In the genomic region with DNA sequence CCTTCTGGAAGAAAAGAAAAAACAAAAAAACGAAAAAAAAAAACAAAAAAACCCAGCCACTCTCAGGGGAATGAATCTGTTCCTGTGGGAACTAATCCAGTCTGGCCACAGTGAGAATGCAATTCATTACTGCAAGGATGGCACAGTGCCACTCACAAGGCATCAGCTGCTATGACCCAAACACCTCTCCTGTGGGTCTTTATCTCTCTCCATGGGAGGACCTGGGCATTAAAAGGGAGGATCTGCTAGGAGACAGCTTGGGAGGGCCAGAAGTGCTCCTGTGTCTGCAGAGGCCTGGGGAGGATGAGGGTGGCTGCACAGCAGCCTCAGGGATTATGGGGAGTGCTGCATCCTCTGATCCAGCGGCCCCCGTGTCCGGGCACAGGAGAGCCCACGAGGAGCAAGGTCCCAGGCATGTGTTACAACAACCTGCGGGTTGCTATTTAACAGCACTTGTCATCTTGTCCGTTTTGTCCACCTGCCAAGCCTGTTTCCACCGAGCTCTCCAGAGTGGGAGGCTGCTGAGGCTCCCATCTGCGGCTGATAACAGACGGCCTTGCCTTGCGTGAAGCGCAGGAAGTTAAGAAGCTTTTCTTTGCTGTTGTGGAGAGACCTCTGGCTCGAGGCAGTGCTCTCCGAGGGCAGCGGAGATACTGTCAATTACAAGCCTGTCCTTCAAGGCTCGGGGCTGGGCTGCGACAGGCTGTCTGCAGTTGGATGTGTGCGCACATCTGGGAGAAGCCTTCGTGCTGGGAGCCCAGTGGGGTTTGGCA, we compare ENCODE assay signal across 23 cellular contexts.
DNase-seq lines count a peak whose midpoint lies in the region; ATAC-seq, FAIRE-seq and TF ChIP-seq lines count a peak whose summit lies in the region.
"Had no signal": no experiment of that assay in that cellular context is flagged by ENCODE, and none has a peak within 500 bp of the region (broad histone marks: within the 10 kb centered on the region; RNA-seq: fewer than 3 reads in every experiment).

No MANE protein-coding gene starts in this region.

- DNase-seq in HepG2 (ENCODE audit: low spot score) (no peak), right lobe of liver (no peak), NCI-H69 (lab: John Stamatoyannopoulos, UW) (peak; percentile 50), heart left ventricle (peak in 3 of 5 donors; percentile 26 to 76 (median 62)), GM13976 (ENCODE audit: low spot score) (no peak), Caco-2 (no peak)
- DNase-seq in stimulated activated CD4-positive, alpha-beta T cell treated with anti-CD3 and anti-CD28 coated beads, Interleukin-15, amount 100 ng/mL, for 24 hours, result no peak
- DNase-seq: activated CD4-positive, alpha-beta T cell treated with anti-CD3 and anti-CD28 coated beads for 48 hours; activated CD8-positive, alpha-beta memory T cell treated with anti-CD3 and anti-CD28 coated beads, Interleukin-2, amount 50 U/mL, for 4 hours; activated gamma-delta T cell treated with Interleukin-2 at 50 U/mL for 16 hours; CD8-positive, alpha-beta memory T cell; cerebellar nuclear complex; EL; head of caudate nucleus; KBM-7; mammary epithelial cell; MV-4-11; SJCRH30; small intestine; stimulated activated CD4-positive, alpha-beta T cell treated with anti-CD3 and anti-CD28 coated beads, Interleukin-4, amount 100 ng/mL, for 24 hours had no signal

- TF ChIP-seq CTCF in HepG2 (CRISPR knock-in tag; IDR thresholded peaks at IDR 0.05), result no peak
- TF ChIP-seq CTCF in right lobe of liver (IDR thresholded peaks at IDR 0.05), result no peak
- no peak for TF ChIP-seq CTCF in heart left ventricle (IDR thresholded peaks at IDR 0.05)
- no peak for TF ChIP-seq CTCF in GM13976 (IDR thresholded peaks at IDR 0.05; ENCODE audit: borderline replicate concordance, control extremely low read depth, extremely low read depth, insufficient read depth, missing control alignments)
- TF ChIP-seq CTCF in Caco-2 (IDR thresholded peaks at IDR 0.05; ENCODE audit: insufficient read depth in 1 of 2, low read depth in 1 of 2, low read length in 1 of 2, severe bottlenecking in 1 of 2, unreplicated experiment in 1 of 2), result no peak

- TF ChIP-seq EP300 in HepG2 (IDR thresholded peaks at IDR 0.05; ENCODE audit: low read depth in 2 of 2, low read length in 2 of 2) (no peak), HepG2 (CRISPR knock-in tag; IDR thresholded peaks at IDR 0.05; ENCODE audit: borderline replicate concordance) (no peak)

- H3K4me3 Mint-ChIP-seq in Caco-2 (ENCODE audit: unreplicated experiment), result no peak overlapping the region
- H3K4me3 Mint-ChIP-seq: CD8-positive, alpha-beta memory T cell had no signal

- no peak overlapping the region for H3K4me2 ChIP-seq in HepG2 (ENCODE audit: low read depth, low read length)

- H3K27me3 ChIP-seq in HepG2 (ENCODE audit: control insufficient read depth in 1 of 2, insufficient read depth in 2 of 2, low read length in 2 of 2) (peaks cover 2 to 16% of the 10 kb centered on the region in 2 experiments; a peak in 4 of 5 replicates), right lobe of liver (no peaks in the 10 kb centered on the region), heart left ventricle (no peaks in the 10 kb centered on the region), Caco-2 (replicated peaks; ENCODE audit: control insufficient read depth, insufficient read depth, low read length) (no peaks in the 10 kb centered on the region)
- H3K27me3 ChIP-seq: SJCRH30 had no signal

- H3K4me3 ChIP-seq in HepG2 (replicated peaks in 1 of 3; ENCODE audit: insufficient read depth in 1 of 3, low read depth in 2 of 3, low read length in 3 of 3) (no peak overlapping the region), right lobe of liver (no peak overlapping the region), heart left ventricle (no peak overlapping the region), Caco-2 (ENCODE audit: low read depth, low read length) (no peak overlapping the region)
- H3K4me3 ChIP-seq: SJCRH30 had no signal

- no peaks in the 10 kb centered on the region for H3K27me3 Mint-ChIP-seq in Caco-2 (ENCODE audit: insufficient read depth, unreplicated experiment)

- ATAC-seq in HepG2 (no peak), right lobe of liver (no peak), heart left ventricle (peak; percentile 38 to 80 (median 57)), GM21529 (IDR thresholded peaks at IDR 0.05; ENCODE audit: unreplicated experiment) (no peak)

- TF ChIP-seq RAD21 in HepG2 (CRISPR knock-in tag; IDR thresholded peaks at IDR 0.05), result no peak

- POLR2A ChIA-PET in HepG2 (lab: Yijun Ruan, JAX) (no interaction called here), Caco-2 (lab: Charles Lee) (no interaction called here)

- BruUV-seq in HepG2 (replicated peaks; lab: Mats Ljungman, UMichigan) (no TSS peak), Caco-2 (replicated peaks; lab: Mats Ljungman, UMichigan) (no TSS peak)

- 5% methylated on average over 14 of the region's 19 CpGs for WGBS in HepG2 (ENCODE audit: low lambda C conversion rate)
- WGBS in right lobe of liver (ENCODE audit: insufficient coverage, low coverage, low lambda C conversion rate, missing lambda C conversion rate), result 53% methylated on average over 10 of the region's 19 CpGs
- WGBS in heart left ventricle, 4 donors, result 22 to 34% (median 29%) methylated on average over 15 to 19 of the region's 19 CpGs

- no peak overlapping the region for H3K27ac Mint-ChIP-seq in Caco-2 (ENCODE audit: unreplicated experiment)

- no peaks in the 10 kb centered on the region for H3K36me3 Mint-ChIP-seq in Caco-2 (ENCODE audit: insufficient read depth, unreplicated experiment)
- H3K36me3 Mint-ChIP-seq: CD8-positive, alpha-beta memory T cell had no signal

- H4K20me1 ChIP-seq in HepG2 (ENCODE audit: insufficient read depth, low read length), result no peaks in the 10 kb centered on the region

- no peaks in the 10 kb centered on the region for H3K9me3 ChIP-seq in HepG2 (ENCODE audit: low read length)
- no peaks in the 10 kb centered on the region for H3K9me3 ChIP-seq in right lobe of liver
- H3K9me3 ChIP-seq in heart left ventricle, result no peaks in the 10 kb centered on the region
- H3K9me3 ChIP-seq in Caco-2, result no peaks in the 10 kb centered on the region
- H3K9me3 ChIP-seq: SJCRH30 had no signal

- no peak overlapping the region for H3K9ac ChIP-seq in HepG2 (ENCODE audit: insufficient read depth, low read depth, low read length)

- in situ Hi-C loops in HepG2 (cut with HindIII; ENCODE audit: extremely low pct_ligation_motif_present, low pct_unique_long_range_greater_than_20kb), result loop anchor here (10.0 to 25.0 kb wide), 3 partner anchors 336 to 899 kb away; no protein-coding TSS in a partner anchor
- in situ Hi-C loops in GM13976 (cut with MboI; ENCODE audit: low sequenced_read_pairs, unreplicated experiment), result no loop called here

- TF ChIP-seq POLR2A in HepG2 (IDR thresholded peaks at IDR 0.05; ENCODE audit: insufficient read depth in 1 of 2, low read depth in 2 of 2, low read length in 2 of 2) (no peak), right lobe of liver (IDR thresholded peaks at IDR 0.05) (no peak), heart left ventricle (IDR thresholded peaks at IDR 0.05) (no peak)

- H3K9me3 Mint-ChIP-seq in Caco-2 (ENCODE audit: unreplicated experiment), result no peaks in the 10 kb centered on the region

- H3K36me3 ChIP-seq in HepG2 (replicated peaks in 1 of 2; ENCODE audit: control insufficient read depth in 1 of 2, insufficient read depth in 2 of 2, low read length in 2 of 2) (no peaks in the 10 kb centered on the region), right lobe of liver (no peaks in the 10 kb centered on the region), heart left ventricle (no peaks in the 10 kb centered on the region), Caco-2 (ENCODE audit: control insufficient read depth, insufficient read depth, low read length) (no peaks in the 10 kb centered on the region)
- H3K36me3 ChIP-seq: SJCRH30 had no signal

- FAIRE-seq in HepG2 (lab: Jason Lieb, UNC), result no peak
- FAIRE-seq: H54, small intestine, urothelium cell line had no signal

- intact Hi-C loops in HepG2 (cut with micrococcal nuclease; ENCODE audit: unreplicated experiment) (loop anchor here (2.0 to 10.0 kb wide), 2 partner anchors 329 to 1501 kb away; no protein-coding TSS in a partner anchor), right lobe of liver (cut with DNase I) (no loop called here), heart left ventricle (cut with DNase I) (loop anchor here in 9 of 10 donors (2.0 to 10.0 kb wide), 11 partner anchors 116 to 1501 kb away; a partner anchor contains a TSS), Caco-2 (cut with micrococcal nuclease; ENCODE audit: unreplicated experiment) (loop anchor here (2.0 to 10.0 kb wide), 3 partner anchors 71 to 1499 kb away; no protein-coding TSS in a partner anchor)

- CTCF ChIA-PET in HepG2 (lab: Yijun Ruan, JAX; ENCODE audit: low intra/inter-chr PET ratio, low total read pairs), result interaction anchor here (1.7 kb wide), 1 partner anchor 1500 kb away, joined by 4 read pairs; no protein-coding TSS in a partner anchor
- CTCF ChIA-PET in Caco-2 (lab: Charles Lee), result interaction anchor here (0.6 to 1.0 kb wide), 2 partner anchors 18 to 508 kb away, joined by 4 to 5 read pairs; no protein-coding TSS in a partner anchor

- H3K4me1 Mint-ChIP-seq in Caco-2 (ENCODE audit: low read depth, unreplicated experiment), result peaks cover 27% of the 10 kb centered on the region
- H3K4me1 Mint-ChIP-seq: CD8-positive, alpha-beta memory T cell had no signal

- H3K79me2 ChIP-seq in HepG2 (ENCODE audit: insufficient read depth, low read length), result no peaks in the 10 kb centered on the region

- no peak overlapping the region for H2AFZ ChIP-seq in HepG2 (ENCODE audit: low read length)

- no peak overlapping the region for H3K27ac ChIP-seq in HepG2 (ENCODE audit: extremely low read length, insufficient read depth, low read length)
- H3K27ac ChIP-seq in right lobe of liver, result no peak overlapping the region
- peak overlapping the region in 2 of 12 donors; percentile 39 to 65 for H3K27ac ChIP-seq in heart left ventricle
- H3K27ac ChIP-seq: SJCRH30 had no signal

- H3K4me1 ChIP-seq in HepG2 (ENCODE audit: insufficient read depth, low read length), result no peaks in the 10 kb centered on the region
- no peaks in the 10 kb centered on the region for H3K4me1 ChIP-seq in right lobe of liver
- H3K4me1 ChIP-seq in heart left ventricle, result peaks cover 0 to 15% (median 8%) of the 10 kb centered on the region in 12 donors
- 0 out of 2 replicates have a peak, but pooled peaks cover 6% of the 10 kb centered on the region for H3K4me1 ChIP-seq in Caco-2
- H3K4me1 ChIP-seq: SJCRH30 had no signal

TF ChIP-seq in HepG2, 621 proteins besides CTCF, POLR2A, EP300 and RAD21 (continues in another document):
- TF ChIP-seq, protein P1, sequence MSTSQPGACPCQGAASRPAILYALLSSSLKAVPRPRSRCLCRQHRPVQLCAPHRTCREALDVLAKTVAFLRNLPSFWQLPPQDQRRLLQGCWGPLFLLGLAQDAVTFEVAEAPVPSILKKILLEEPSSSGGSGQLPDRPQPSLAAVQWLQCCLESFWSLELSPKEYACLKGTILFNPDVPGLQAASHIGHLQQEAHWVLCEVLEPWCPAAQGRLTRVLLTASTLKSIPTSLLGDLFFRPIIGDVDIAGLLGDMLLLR (CRISPR knock-in tag; IDR thresholded peaks at IDR 0.05), result no peak

Comparison
In these comparisons a context has a peak if more than half of its experiments do, and no peak if none do; other contexts are left out.
1. intact Hi-C loops: an anchor here in HepG2 (2.0 to 10.0 kb wide), heart left ventricle (2.0 to 10.0 kb wide) and Caco-2 (2.0 to 10.0 kb wide); none called in right lobe of liver.
2. ATAC-seq: peak in heart left ventricle (4 of 4); none in HepG2 (single experiment), right lobe of liver (0 of 4) and GM21529 (single experiment).
3. DNase-seq: peak in NCI-H69 (single experiment) and heart left ventricle (3 of 5); none in HepG2 (single experiment), right lobe of liver (0 of 3), GM13976 (single experiment), Caco-2 (0 of 2) and stimulated activated CD4-positive, alpha-beta T cell treated with anti-CD3 and anti-CD28 coated beads, Interleukin-15, amount 100 ng/mL, for 24 hours (single experiment).